14 cellular contexts compared by ENCODE assay signal in the genomic region with DNA sequence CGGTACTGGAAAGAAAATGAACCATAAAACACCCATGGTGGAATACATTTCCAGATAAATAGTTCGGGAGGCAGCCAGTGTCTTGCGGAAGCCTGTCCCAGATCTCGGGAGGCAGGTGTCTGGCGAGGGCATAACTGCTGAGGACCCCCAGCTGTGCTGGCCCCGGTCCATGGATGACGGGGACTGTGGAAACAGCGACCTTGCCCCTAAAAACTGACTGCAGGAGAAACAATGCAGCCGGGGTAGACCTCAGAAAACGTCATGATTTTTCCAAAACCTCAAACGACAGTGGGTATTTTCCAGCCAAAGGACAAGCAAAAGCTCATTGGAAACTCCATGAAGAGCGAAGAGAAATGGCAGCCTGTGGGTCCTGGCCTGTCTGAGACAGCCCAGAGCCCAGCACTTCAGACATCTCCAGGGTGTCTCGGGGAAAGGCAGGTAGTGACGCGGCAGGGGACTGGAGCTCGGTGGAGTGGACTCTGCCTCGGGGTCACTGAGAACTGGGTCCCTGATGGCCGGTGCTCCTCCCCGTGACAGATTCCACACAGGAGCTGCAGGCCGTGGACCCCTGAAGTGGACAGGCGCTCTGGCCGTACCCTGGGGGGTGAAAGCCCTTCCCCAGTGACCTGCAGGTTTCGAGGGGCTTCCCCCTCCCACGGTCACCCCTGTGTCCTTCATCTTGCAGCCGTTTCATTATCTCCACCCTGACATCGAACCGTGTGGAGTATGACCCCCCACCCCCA.
"Had no signal": no experiment of that assay in that cellular context is flagged by ENCODE, and none has a peak within 500 bp of the region (broad histone marks: within the 10 kb centered on the region; RNA-seq: fewer than 3 reads in every experiment).

No MANE protein-coding gene starts in this region.

- H3K27me3 Mint-ChIP-seq: activated naive CD8-positive, alpha-beta T cell; stimulated activated naive CD8-positive, alpha-beta T cell treated with anti-CD3 and anti-CD28 coated beads, Interleukin-15, amount 100 ng/mL, for 72 hours had no signal

- DNase-seq: activated CD4-positive, alpha-beta T cell treated with anti-CD3 and anti-CD28 coated beads, Interleukin-2, amount 50 U/mL, for 48 hours; activated T-cell treated with anti-CD3 and anti-CD28 coated beads for 4 hours; central memory CD4-positive, alpha-beta T cell; erythroblast; stimulated activated CD4-positive, alpha-beta T cell treated with anti-CD3 and anti-CD28 coated beads, Interleukin-2, amount 100 ng/mL, for 48 hours; stimulated activated naive CD8-positive, alpha-beta T cell treated with anti-CD3 and anti-CD28 coated beads, Interleukin-15, amount 100 ng/mL, for 72 hours; T-helper 2 cell had no signal

- ATAC-seq: left lobe of liver; stimulated activated naive CD8-positive, alpha-beta T cell treated with anti-CD3 and anti-CD28 coated beads, Interleukin-15, amount 100 ng/mL, for 72 hours had no signal

- H3K4me1 Mint-ChIP-seq: stimulated activated naive CD8-positive, alpha-beta T cell treated with anti-CD3 and anti-CD28 coated beads, Interleukin-15, amount 100 ng/mL, for 72 hours had no signal

- H3K9me3 Mint-ChIP-seq: brain; nephron; stimulated activated naive CD8-positive, alpha-beta T cell treated with anti-CD3 and anti-CD28 coated beads, Interleukin-15, amount 100 ng/mL, for 72 hours; type B pancreatic cell had no signal

- H3K36me3 Mint-ChIP-seq: activated naive CD8-positive, alpha-beta T cell; brain; type B pancreatic cell had no signal

- H3K27ac ChIP-seq: coronary artery had no signal

- H3K4me3 Mint-ChIP-seq: activated naive CD8-positive, alpha-beta T cell; brain; nephron; stimulated activated naive CD8-positive, alpha-beta T cell treated with anti-CD3 and anti-CD28 coated beads, Interleukin-15, amount 100 ng/mL, for 72 hours; type B pancreatic cell had no signal

- H3K4me3 ChIP-seq: coronary artery had no signal

- H3K27ac Mint-ChIP-seq: activated naive CD8-positive, alpha-beta T cell; progenitor cell of endocrine pancreas; type B pancreatic cell had no signal
